ENCODE assay signal across 28 cellular contexts in genomic region chrX:152899111-152899873, GRCh38. TPM values are rescaled to one million over a fixed set of nuclear protein-coding genes. Genes with fewer than 3 reads are reported as not detected.
DNase-seq lines count a peak whose midpoint lies in the region; ATAC-seq and TF ChIP-seq lines count a peak whose summit lies in the region.
"Had no signal": no experiment of that assay in that cellular context is flagged by ENCODE, and none has a peak within 500 bp of the region (broad histone marks: within the 10 kb centered on the region; RNA-seq: fewer than 3 reads in every experiment).

No MANE protein-coding gene starts in this region.

- H3K4me3 ChIP-seq in hepatocyte (no peak overlapping the region), left ventricle myocardium inferior (no peak overlapping the region), gastrocnemius medialis (no peak overlapping the region)
- H3K4me3 ChIP-seq: psoas muscle had no signal

- H2BK120ac ChIP-seq in H9 (ENCODE audit: low read depth, low read length, poor library complexity, severe bottlenecking), result no peak overlapping the region

- BruUV-seq in MCF 10A (replicated peaks; lab: Mats Ljungman, UMichigan), result no TSS peak

- H2BK15ac ChIP-seq in H9 (ENCODE audit: low read depth, low read length), result no peak overlapping the region

- H3K9me3 Mint-ChIP-seq in H9, result peaks cover 69 to 73% of the 10 kb centered on the region in 2 experiments
- H3K9me3 Mint-ChIP-seq in MCF 10A (ENCODE audit: unreplicated experiment), result no peaks in the 10 kb centered on the region
- H3K9me3 Mint-ChIP-seq in progenitor cell of endocrine pancreas (ENCODE audit: low read depth), result peaks cover 13% of the 10 kb centered on the region
- H3K9me3 Mint-ChIP-seq: activated CD4-positive, alpha-beta memory T cell treated with anti-CD3 and anti-CD28 coated beads, Interleukin-2, amount 10 ng/mL, durations not matched to agents 7 days and 5 days; activated naive CD4-positive, alpha-beta T cell treated with anti-CD3 and anti-CD28 coated beads for 36 hours; immature natural killer cell; stimulated activated effector memory CD8-positive, alpha-beta T cell treated with anti-CD3 and anti-CD28 coated beads, Interleukin-12 subunit alpha, Interleukin-12 subunit beta, amount 100 ng/mL, for 72 hours had no signal

- no peak overlapping the region for H3T11ph ChIP-seq in H9 (ENCODE audit: low read length)

- H3K14ac ChIP-seq in H9 (ENCODE audit: insufficient read depth, low read length), result no peak overlapping the region

- WGBS in H9 (ENCODE audit: extremely low coverage, insufficient read length, low lambda C conversion rate), result no CpG with 5 or more reads among the region's 16 CpGs
- WGBS in hepatocyte (ENCODE audit: low lambda C conversion rate, missing lambda C conversion rate), result 78% methylated on average over 16 of the region's 16 CpGs

- no peak overlapping the region for H4K8ac ChIP-seq in H9 (replicated peaks; ENCODE audit: insufficient read length, low read depth, low read length)

- no peak overlapping the region for H3K27ac ChIP-seq in H9 (ENCODE audit: insufficient read length, low read depth, low read length)
- H3K27ac ChIP-seq in hepatocyte, result no peak overlapping the region
- no peak overlapping the region for H3K27ac ChIP-seq in left ventricle myocardium inferior (replicated peaks)
- H3K27ac ChIP-seq in gastrocnemius medialis, result no peak overlapping the region
- H3K27ac ChIP-seq: neutrophil, psoas muscle, upper lobe of left lung had no signal

- ATAC-seq in GM19035 (IDR thresholded peaks at IDR 0.05; ENCODE audit: unreplicated experiment) (no peak), gastrocnemius medialis (no peak)
- ATAC-seq: left lobe of liver; psoas muscle; stimulated activated effector memory CD8-positive, alpha-beta T cell treated with anti-CD3 and anti-CD28 coated beads, Interleukin-12 subunit alpha, Interleukin-12 subunit beta, amount 100 ng/mL, for 72 hours had no signal

- H3K36me3 Mint-ChIP-seq in H9 (ENCODE audit: insufficient read depth in 1 of 3, low read depth in 3 of 3) (peaks cover 0 to 12% (median 7%) of the 10 kb centered on the region in 3 experiments; a peak in 6 of 7 replicates), MCF 10A (ENCODE audit: insufficient read depth, unreplicated experiment) (no peaks in the 10 kb centered on the region), progenitor cell of endocrine pancreas (ENCODE audit: insufficient read depth) (no peaks in the 10 kb centered on the region)
- H3K36me3 Mint-ChIP-seq: CD4-positive, CD25-positive, alpha-beta regulatory T cell; immature natural killer cell; stimulated activated effector memory CD8-positive, alpha-beta T cell treated with anti-CD3 and anti-CD28 coated beads, Interleukin-12 subunit alpha, Interleukin-12 subunit beta, amount 100 ng/mL, for 72 hours had no signal

- H3K23ac ChIP-seq in H9 (ENCODE audit: insufficient read length, low read depth, low read length), result no peak overlapping the region

- H3K79me1 ChIP-seq in H9 (ENCODE audit: insufficient read depth, low read depth, low read length, poor library complexity, severe bottlenecking), result no peaks in the 10 kb centered on the region

- no peak overlapping the region for H2BK12ac ChIP-seq in H9 (ENCODE audit: insufficient read length, low read depth, low read length)

- no peak for DNase-seq in H9
- no peak for DNase-seq in MCF 10A (ENCODE audit: unreplicated experiment)
- DNase-seq in hepatocyte (ENCODE audit: low spot score), result no peak
- DNase-seq in progenitor cell of endocrine pancreas (ENCODE audit: low spot score, unreplicated experiment), result no peak
- DNase-seq in left ventricle myocardium inferior, result no peak
- DNase-seq in DMS153 (lab: John Stamatoyannopoulos, UW), result no peak
- no peak for DNase-seq in gastrocnemius medialis
- DNase-seq: activated CD4-positive, alpha-beta memory T cell treated with anti-CD3 and anti-CD28 coated beads, Interleukin-2, amount 10 ng/mL, durations not matched to agents 7 days and 5 days; activated CD8-positive, alpha-beta memory T cell treated with anti-CD3 and anti-CD28 coated beads, Interleukin-2, amount 50 U/mL, for 48 hours; activated naive CD4-positive, alpha-beta T cell treated with anti-CD3 and anti-CD28 coated beads for 36 hours; AML-193; CD4-positive, CD25-positive, alpha-beta regulatory T cell; DND-41; GF-D8; immature natural killer cell; NCI-H1092; NCI-H1694 treated with DMSO at 0.1 percent for 48 hours; NCI-H2227 treated with DMSO at 0.1 percent for 48 hours; NCI-H526 treated with DMSO at 0.1 percent for 48 hours; NK-92 treated with Interleukin-12 subunit alpha and Interleukin-12 subunit beta, amount 100 ng/mL, for 24 hours; psoas muscle; Right ventricle myocardium superior; stimulated activated CD4-positive, alpha-beta T cell treated with anti-CD3 and anti-CD28 coated beads, Interleukin-15, amount 100 ng/mL, for 24 hours; upper lobe of left lung had no signal

- in situ Hi-C loops in gastrocnemius medialis (cut with MboI; ENCODE audit: low sequenced_read_pairs in 4 of 4), result no loop called here

- no peak overlapping the region for H2AK5ac ChIP-seq in H9 (ENCODE audit: insufficient read length, low read length)

- TF ChIP-seq POLR2A in gastrocnemius medialis (IDR thresholded peaks at IDR 0.05), result no peak

- H3K4me2 ChIP-seq in H9 (ENCODE audit: insufficient read depth, insufficient read length, low read length) (no peak overlapping the region), hepatocyte (peak overlapping the region; percentile 82)

- no peak overlapping the region for H3K18ac ChIP-seq in H9 (ENCODE audit: insufficient read length, low read depth, low read length)

- H3K36me3 ChIP-seq in hepatocyte (replicated peaks; ENCODE audit: insufficient read depth, low read depth) (no peaks in the 10 kb centered on the region), left ventricle myocardium inferior (no peaks in the 10 kb centered on the region), gastrocnemius medialis (no peaks in the 10 kb centered on the region)
- H3K36me3 ChIP-seq: neutrophil, upper lobe of left lung had no signal

- no peak overlapping the region for H2BK20ac ChIP-seq in H9 (ENCODE audit: low read depth, low read length, poor library complexity, severe bottlenecking)

- no peaks in the 10 kb centered on the region for H3K79me2 ChIP-seq in H9 (ENCODE audit: insufficient read depth, low read length)
- no peaks in the 10 kb centered on the region for H3K79me2 ChIP-seq in hepatocyte

- no peak overlapping the region for H4K91ac ChIP-seq in H9 (ENCODE audit: insufficient read length, low read depth, low read length)

- no peak overlapping the region for H3K4ac ChIP-seq in H9 (ENCODE audit: low read depth, low read length)

- H4K20me1 ChIP-seq in H9 (ENCODE audit: control insufficient read depth, insufficient read depth, insufficient read length) (no peaks in the 10 kb centered on the region), hepatocyte (ENCODE audit: insufficient read depth, poor library complexity, severe bottlenecking) (no peaks in the 10 kb centered on the region)

- H2AFZ ChIP-seq in H9 (ENCODE audit: low read length), result no peak overlapping the region
- H2AFZ ChIP-seq in hepatocyte, result no peak overlapping the region

- no peak overlapping the region for H3K9ac ChIP-seq in H9 (ENCODE audit: extremely low read depth, insufficient read length, low read length)

- H3K4me1 ChIP-seq in H9 (ENCODE audit: insufficient read depth, low read length), result no peaks in the 10 kb centered on the region; the same call in 1 of the 2 replicates
- H3K4me1 ChIP-seq in hepatocyte (ENCODE audit: insufficient read depth), result no peaks in the 10 kb centered on the region
- H3K4me1 ChIP-seq in left ventricle myocardium inferior, result peaks cover 4% of the 10 kb centered on the region
- H3K4me1 ChIP-seq in gastrocnemius medialis, result no peaks in the 10 kb centered on the region
- H3K4me1 ChIP-seq: psoas muscle had no signal

- H3K23me2 ChIP-seq in H9 (ENCODE audit: insufficient read length, low read depth, low read length, poor library complexity, severe bottlenecking), result peaks cover 11% of the 10 kb centered on the region

- H3K4me3 Mint-ChIP-seq in H9 (peak overlapping the region; percentile 17 to 24; a peak in 2 of 5 replicates), MCF 10A (ENCODE audit: unreplicated experiment) (peak overlapping the region; percentile 58), progenitor cell of endocrine pancreas (ENCODE audit: low read depth) (peak overlapping the region; percentile 44)
- H3K4me3 Mint-ChIP-seq: activated CD4-positive, alpha-beta memory T cell treated with anti-CD3 and anti-CD28 coated beads, Interleukin-2, amount 10 ng/mL, durations not matched to agents 7 days and 5 days; activated naive CD4-positive, alpha-beta T cell treated with anti-CD3 and anti-CD28 coated beads for 36 hours; CD4-positive, CD25-positive, alpha-beta regulatory T cell; stimulated activated effector memory CD8-positive, alpha-beta T cell treated with anti-CD3 and anti-CD28 coated beads, Interleukin-12 subunit alpha, Interleukin-12 subunit beta, amount 100 ng/mL, for 72 hours had no signal

- H3K27me3 ChIP-seq in H9 (ENCODE audit: insufficient read depth, low read length), result no peaks in the 10 kb centered on the region
- H3K27me3 ChIP-seq in hepatocyte, result no peaks in the 10 kb centered on the region
- peaks cover 9% of the 10 kb centered on the region for H3K27me3 ChIP-seq in left ventricle myocardium inferior (ENCODE audit: low read depth)
- peaks cover 0 to 13% (median under 1%) of the 10 kb centered on the region in 3 donors for H3K27me3 ChIP-seq in gastrocnemius medialis
- H3K27me3 ChIP-seq: upper lobe of left lung had no signal

- no peak overlapping the region for H3K56ac ChIP-seq in H9 (ENCODE audit: insufficient read length, low read depth, low read length)

- no peak for TF ChIP-seq CTCF in H9 (conservative IDR thresholded peaks at IDR 0.05)
- no peak for TF ChIP-seq CTCF in MCF 10A (IDR thresholded peaks at IDR 0.05; ENCODE audit: unreplicated experiment)
- no peak for TF ChIP-seq CTCF in hepatocyte (IDR thresholded peaks at IDR 0.05; ENCODE audit: poor library complexity)
- no peak for TF ChIP-seq CTCF in progenitor cell of endocrine pancreas (IDR thresholded peaks at IDR 0.05; ENCODE audit: unreplicated experiment)
- no peak for TF ChIP-seq CTCF in left ventricle myocardium inferior (IDR thresholded peaks at IDR 0.05; ENCODE audit: borderline replicate concordance)
- TF ChIP-seq CTCF in gastrocnemius medialis (IDR thresholded peaks at IDR 0.05 in 4 of 5, conservative IDR thresholded peaks at IDR 0.05 in 1 of 5), result no peak

- H3K27me3 Mint-ChIP-seq in H9 (ENCODE audit: low read depth) (peaks cover 22% of the 10 kb centered on the region), MCF 10A (ENCODE audit: insufficient read depth, unreplicated experiment) (no peaks in the 10 kb centered on the region), progenitor cell of endocrine pancreas (peaks cover 19% of the 10 kb centered on the region)

- H3K9me2 ChIP-seq in hepatocyte (replicated peaks; ENCODE audit: insufficient read depth), result no peaks in the 10 kb centered on the region

- H3K4me1 Mint-ChIP-seq in H9 (peaks cover 23 to 37% of the 10 kb centered on the region in 2 experiments), MCF 10A (ENCODE audit: insufficient read depth, unreplicated experiment) (peaks cover 13% of the 10 kb centered on the region), progenitor cell of endocrine pancreas (ENCODE audit: low read depth) (peaks cover 3% of the 10 kb centered on the region)
- H3K4me1 Mint-ChIP-seq: activated CD4-positive, alpha-beta memory T cell treated with anti-CD3 and anti-CD28 coated beads, Interleukin-2, amount 10 ng/mL, durations not matched to agents 7 days and 5 days; immature natural killer cell; stimulated activated effector memory CD8-positive, alpha-beta T cell treated with anti-CD3 and anti-CD28 coated beads, Interleukin-12 subunit alpha, Interleukin-12 subunit beta, amount 100 ng/mL, for 72 hours had no signal

- H3K9me3 ChIP-seq in H9 (ENCODE audit: control insufficient read depth, low read depth, low read length) (peaks cover 33% of the 10 kb centered on the region), hepatocyte (ENCODE audit: low read depth) (no peaks in the 10 kb centered on the region), left ventricle myocardium inferior (replicated peaks) (no peaks in the 10 kb centered on the region), gastrocnemius medialis (no peaks in the 10 kb centered on the region)
- H3K9me3 ChIP-seq: neutrophil, psoas muscle, upper lobe of left lung had no signal

- H4K5ac ChIP-seq in H9 (ENCODE audit: insufficient read length, low read depth, low read length), result no peak overlapping the region

- POLR2A ChIA-PET in MCF 10A (lab: Yijun Ruan, JAX), result interaction anchor here (0.6 to 1.7 kb wide), 4 partner anchors 20 to 1371 kb away, joined by 3 to 7 read pairs (median 4); no protein-coding TSS in a partner anchor

- H2BK5ac ChIP-seq in H9 (ENCODE audit: insufficient read length, low read length), result no peak overlapping the region

- H3K27ac Mint-ChIP-seq in H9 (no peak overlapping the region), MCF 10A (ENCODE audit: low read depth, unreplicated experiment) (no peak overlapping the region), progenitor cell of endocrine pancreas (no peak overlapping the region)
- H3K27ac Mint-ChIP-seq: activated CD4-positive, alpha-beta memory T cell treated with anti-CD3 and anti-CD28 coated beads, Interleukin-2, amount 10 ng/mL, durations not matched to agents 7 days and 5 days; activated naive CD4-positive, alpha-beta T cell treated with anti-CD3 and anti-CD28 coated beads for 36 hours; CD4-positive, CD25-positive, alpha-beta regulatory T cell; immature natural killer cell; stimulated activated effector memory CD8-positive, alpha-beta T cell treated with anti-CD3 and anti-CD28 coated beads, Interleukin-12 subunit alpha, Interleukin-12 subunit beta, amount 100 ng/mL, for 72 hours had no signal

- intact Hi-C loops in MCF 10A (cut with micrococcal nuclease), result no loop called here
- intact Hi-C loops in left ventricle myocardium inferior (cut with micrococcal nuclease), result no loop called here
- intact Hi-C loops in gastrocnemius medialis (cut with DNase I; ENCODE audit: low total_unique reads), result no loop called here

- CTCF ChIA-PET in MCF 10A (lab: Yijun Ruan, JAX), result interaction anchor here (1.0 kb wide), 1 partner anchor 16 kb away, joined by 6 read pairs; no protein-coding TSS in a partner anchor

RNA-seq across cellular contexts. Expression of gene ZNF185, which starts 1.4 kb away (rescaled TPM):
- 10.2 and 11.3 TPM in 2 replicates for total RNA-seq in H9 (2021)
- total RNA-seq in MCF 10A (2022), result 14.2 and 17.8 TPM in 2 replicates
- total RNA-seq in hepatocyte, result 10.6 and 10.8 TPM in 2 replicates
- 18.1 and 18.3 TPM in 2 replicates for polyA plus RNA-seq in hepatocyte
- 10.1 and 12.3 TPM in 2 replicates for total RNA-seq in progenitor cell of endocrine pancreas
- 1.6 TPM for total RNA-seq in left ventricle myocardium inferior
- total RNA-seq in gastrocnemius medialis, result 1 to 10 TPM in 3 of 4 donors, under 1 TPM in 1; 0.56 to 2.2 (median 1.3) TPM
